In genomic region chr3:9826815-9827574, GRCh38 we compare ENCODE assay signal across 8 cellular contexts. TPM values are rescaled to one million over a fixed set of nuclear protein-coding genes. Genes with fewer than 3 reads are reported as not detected.
DNase-seq lines count a peak whose midpoint lies in the region; ATAC-seq, FAIRE-seq and TF ChIP-seq lines count a peak whose summit lies in the region.

No MANE protein-coding gene starts in this region.

- H3K4me3 ChIP-seq in SK-N-SH (ENCODE audit: low read depth in 2 of 2, low read length in 1 of 2) (no peak overlapping the region), fibroblast of the aortic adventitia (ENCODE audit: low read depth, low read length) (no peak overlapping the region), left ventricle myocardium inferior (no peak overlapping the region)

- H3K27me3 ChIP-seq in SK-N-SH (ENCODE audit: insufficient read depth) (no peaks in the 10 kb centered on the region), left ventricle myocardium inferior (ENCODE audit: low read depth) (no peaks in the 10 kb centered on the region)

- 86% methylated on average over 19 of the region's 20 CpGs for WGBS in SK-N-SH (ENCODE audit: low lambda C conversion rate)

- no peaks in the 10 kb centered on the region for H4K20me1 ChIP-seq in SK-N-SH (ENCODE audit: insufficient read depth)

- TF ChIP-seq EP300 in SK-N-SH (IDR thresholded peaks at IDR 0.05; ENCODE audit: borderline replicate concordance in 1 of 2, low read depth in 1 of 2, low read length in 1 of 2), result no peak

- H3K9me3 ChIP-seq in SK-N-SH (no peaks in the 10 kb centered on the region), left ventricle myocardium inferior (replicated peaks) (no peaks in the 10 kb centered on the region)

- no peak overlapping the region for H3K4me2 ChIP-seq in SK-N-SH

- H3F3A ChIP-seq in SK-N-SH (replicated peaks; ENCODE audit: insufficient read depth), result no peaks in the 10 kb centered on the region

- peak; percentile 37 for TF ChIP-seq RAD21 in SK-N-SH (IDR thresholded peaks at IDR 0.05; ENCODE audit: low read length)

- peak; percentile 56 for FAIRE-seq in GM12891 (lab: Jason Lieb, UNC)

- no peaks in the 10 kb centered on the region for H3K79me2 ChIP-seq in SK-N-SH (ENCODE audit: insufficient read depth)

- intact Hi-C loops in left ventricle myocardium inferior (cut with micrococcal nuclease), result no loop called here

- H3K4me1 ChIP-seq in SK-N-SH (ENCODE audit: control insufficient read depth in 1 of 2, insufficient read depth in 2 of 2, low read depth in 1 of 2, low read length in 1 of 2) (no peaks in the 10 kb centered on the region), left ventricle myocardium inferior (no peaks in the 10 kb centered on the region)

- CTCF ChIA-PET in SK-N-SH (lab: Yijun Ruan, JAX), result interaction anchor here (0.7 to 1.4 kb wide), 4 partner anchors 9 to 17 kb away, joined by 3 to 4 read pairs (median 4); partner anchors contain the start of gene RPUSD3

- H2AFZ ChIP-seq in SK-N-SH (ENCODE audit: low read depth), result no peak overlapping the region

- H3K9me2 ChIP-seq in SK-N-SH, result no peaks in the 10 kb centered on the region

- H3K27ac ChIP-seq in 22Rv1 (no peak overlapping the region), SK-N-SH (ENCODE audit: low read depth in 2 of 2, low read length in 1 of 2) (no peak overlapping the region), left ventricle myocardium inferior (replicated peaks) (no peak overlapping the region)

- TF ChIP-seq CTCF in 22Rv1 (IDR thresholded peaks at IDR 0.05) (peak; percentile 66), SK-N-SH (IDR thresholded peaks at IDR 0.05) (peak; percentile 43), fibroblast of the aortic adventitia (IDR thresholded peaks at IDR 0.05; ENCODE audit: insufficient read depth, low read length) (peak; percentile 20), left ventricle myocardium inferior (IDR thresholded peaks at IDR 0.05; ENCODE audit: borderline replicate concordance) (no peak)

- H3K9ac ChIP-seq in SK-N-SH, result no peak overlapping the region

- POLR2A ChIA-PET in SK-N-SH (lab: Yijun Ruan, JAX), result no interaction called here

- no peak for TF ChIP-seq POLR2A in GM12891 (IDR thresholded peaks at IDR 0.05; ENCODE audit: low read depth, low read length)

- DNase-seq in GM12891 (ENCODE audit: insufficient read length, low spot score) (no peak), SK-N-SH (peak; percentile 44), fibroblast of the aortic adventitia (ENCODE audit: low read depth) (no peak), left ventricle myocardium inferior (no peak)
- no peak for DNase-seq in activated CD4-positive, CD25-positive, alpha-beta regulatory T cell (lab: John Stamatoyannopoulos, UW)

- H3K36me3 ChIP-seq in SK-N-SH (replicated peaks in 1 of 2; ENCODE audit: control insufficient read depth in 1 of 2, insufficient read depth in 2 of 2, low read length in 1 of 2), result peaks cover 0 to 8% of the 10 kb centered on the region in 2 experiments
- peaks cover 23% of the 10 kb centered on the region for H3K36me3 ChIP-seq in left ventricle myocardium inferior

- no peak for ATAC-seq in GM21723 (IDR thresholded peaks at IDR 0.05; ENCODE audit: unreplicated experiment)
- no peak for ATAC-seq in GM18502 (IDR thresholded peaks at IDR 0.05; ENCODE audit: poor library complexity, unreplicated experiment)

TF ChIP-seq in GM12891, 5 proteins besides CTCF, POLR2A, EP300 and RAD21:
- TF ChIP-seq PAX5 (IDR thresholded peaks at IDR 0.05; ENCODE audit: insufficient read depth, low read length, severe bottlenecking), result no peak
- no peak for TF ChIP-seq SPI1 (IDR thresholded peaks at IDR 0.05; ENCODE audit: low read depth, low read length)
- no peak for TF ChIP-seq POU2F2 (IDR thresholded peaks at IDR 0.05; ENCODE audit: low read depth, low read length)
- TF ChIP-seq POLR2AphosphoS5 (IDR thresholded peaks at IDR 0.05; ENCODE audit: low read depth, low read length), result no peak
- TF ChIP-seq TAF1 (IDR thresholded peaks at IDR 0.05; ENCODE audit: low read depth, low read length), result no peak

TF ChIP-seq in SK-N-SH, 30 proteins besides CTCF, POLR2A, EP300 and RAD21:
- TF ChIP-seq YY1 (IDR thresholded peaks at IDR 0.05; ENCODE audit: low read depth), result no peak
- TF ChIP-seq MXI1 (IDR thresholded peaks at IDR 0.05; ENCODE audit: low read depth, low read length), result no peak
- no peak for TF ChIP-seq SMC3 (IDR thresholded peaks at IDR 0.05; ENCODE audit: low read depth, low read length)
- TF ChIP-seq POLR2AphosphoS5 (IDR thresholded peaks at IDR 0.05; ENCODE audit: low read depth, low read length), result no peak
- no peak for TF ChIP-seq MAX (IDR thresholded peaks at IDR 0.05; ENCODE audit: low read depth)
- TF ChIP-seq RCOR1 (IDR thresholded peaks at IDR 0.05; ENCODE audit: low read length), result no peak
- TF ChIP-seq RFX5 (IDR thresholded peaks at IDR 0.05; ENCODE audit: low read length), result no peak
- TF ChIP-seq RXRA (IDR thresholded peaks at IDR 0.05; ENCODE audit: borderline replicate concordance, low read depth), result no peak
- no peak for TF ChIP-seq USF1 (IDR thresholded peaks at IDR 0.05; ENCODE audit: borderline replicate concordance, low read depth)
- TF ChIP-seq TEAD4 (IDR thresholded peaks at IDR 0.05; ENCODE audit: borderline replicate concordance, insufficient read depth), result no peak
- no peak for TF ChIP-seq SIN3A (IDR thresholded peaks at IDR 0.05; ENCODE audit: borderline replicate concordance, low read depth, low read length)
- TF ChIP-seq TCF12 (IDR thresholded peaks at IDR 0.05), result no peak
- no peak for TF ChIP-seq EZH2phosphoT487 (IDR thresholded peaks at IDR 0.05; ENCODE audit: borderline replicate concordance, low read depth)

RNA-seq across cellular contexts. Expression of gene RPUSD3, which starts 16.8 kb away (rescaled TPM):
- 28.6 TPM for polyA plus RNA-seq in GM12891 (2012; ENCODE audit: low read depth, missing spikeins)
- polyA plus RNA-seq in SK-N-SH (2012; rRNA removed), result 43.4 and 48.0 TPM in 2 replicates
- 21.7 and 28.2 TPM in 2 replicates for polyA plus RNA-seq in SK-N-SH (2012; cell fraction: cytosol; rRNA removed)
- polyA plus RNA-seq in SK-N-SH (2012; cell fraction: nucleus; rRNA removed), result 44.5 and 46.6 TPM in 2 replicates
- 21.3 and 25.8 TPM in 2 replicates for total RNA-seq in fibroblast of the aortic adventitia (ENCODE audit: low replicate concordance)
- total RNA-seq in left ventricle myocardium inferior, result 35.7 TPM

RNA-seq across cellular contexts. Expression of gene TTLL3, which starts 16.9 kb away (rescaled TPM):
- polyA plus RNA-seq in GM12891 (2012; ENCODE audit: low read depth, missing spikeins), result 17.3 TPM
- 41.6 and 51.9 TPM in 2 replicates for polyA plus RNA-seq in SK-N-SH (2012; rRNA removed)
- polyA plus RNA-seq in SK-N-SH (2012; cell fraction: cytosol; rRNA removed), result 7.6 and 9.3 TPM in 2 replicates
- polyA plus RNA-seq in SK-N-SH (2012; cell fraction: nucleus; rRNA removed), result 487 and 518 TPM in 2 replicates
- 34.3 and 40.8 TPM in 2 replicates for total RNA-seq in fibroblast of the aortic adventitia (ENCODE audit: low replicate concordance)
- 10.2 TPM for total RNA-seq in left ventricle myocardium inferior

RNA-seq across cellular contexts. Expression of gene ARPC4, which starts 34.1 kb away (rescaled TPM):
- 296 TPM for polyA plus RNA-seq in GM12891 (2012; ENCODE audit: low read depth, missing spikeins)
- 220 and 233 TPM in 2 replicates for polyA plus RNA-seq in SK-N-SH (2012; rRNA removed)
- polyA plus RNA-seq in SK-N-SH (2012; cell fraction: cytosol; rRNA removed), result 213 and 244 TPM in 2 replicates
- 74.3 and 105 TPM in 2 replicates for polyA plus RNA-seq in SK-N-SH (2012; cell fraction: nucleus; rRNA removed)
- total RNA-seq in fibroblast of the aortic adventitia (ENCODE audit: low replicate concordance), result 78.4 and 198 TPM in 2 replicates
- total RNA-seq in left ventricle myocardium inferior, result 52.9 TPM

RNA-seq across cellular contexts. Expression of gene TADA3, which starts 34.7 kb away (rescaled TPM):
- 34.8 TPM for polyA plus RNA-seq in GM12891 (2012; ENCODE audit: low read depth, missing spikeins)
- 84.1 and 102 TPM in 2 replicates for polyA plus RNA-seq in SK-N-SH (2012; rRNA removed)
- polyA plus RNA-seq in SK-N-SH (2012; cell fraction: cytosol; rRNA removed), result 54.6 and 75.9 TPM in 2 replicates
- polyA plus RNA-seq in SK-N-SH (2012; cell fraction: nucleus; rRNA removed), result 67.6 and 74.7 TPM in 2 replicates
- total RNA-seq in fibroblast of the aortic adventitia (ENCODE audit: low replicate concordance) (73.8 and 74.2 TPM in 2 replicates), left ventricle myocardium inferior (45.3 TPM)

RNA-seq across cellular contexts. Expression of gene CIDEC, which starts 53.1 kb away (rescaled TPM):
- 0.22 TPM for polyA plus RNA-seq in GM12891 (2012; ENCODE audit: low read depth, missing spikeins)
- 0.11 TPM in 1 of 2 replicates, not detected in the other for polyA plus RNA-seq in SK-N-SH (2012; rRNA removed)
- polyA plus RNA-seq in SK-N-SH (2012; cell fraction: cytosol; rRNA removed), result 0.04 and 0.08 TPM in 2 replicates
- polyA plus RNA-seq in SK-N-SH (2012; cell fraction: nucleus; rRNA removed), result not detected in 2 replicates
- total RNA-seq in fibroblast of the aortic adventitia (ENCODE audit: low replicate concordance) (not detected in 2 replicates), left ventricle myocardium inferior (0.36 TPM)
